Comparison of ENCODE assay signal across 9 cellular contexts in genomic region chr1:244231572-244232315, GRCh38.
A peak's percentile ranks its signal among the peaks of the same experiment; 100 is the strongest.
DNase-seq lines count a peak whose midpoint lies in the region; ATAC-seq lines count a peak whose summit lies in the region.
"Had no signal": no experiment of that assay in that cellular context is flagged by ENCODE, and none has a peak within 500 bp of the region (broad histone marks: within the 10 kb centered on the region; RNA-seq: fewer than 3 reads in every experiment).

No MANE protein-coding gene starts in this region.

- H3K4me3 Mint-ChIP-seq in activated CD4-positive, alpha-beta T cell treated with anti-CD3 and anti-CD28 coated beads for 36 hours: no peak overlapping the region

- H3K9me3 Mint-ChIP-seq in activated CD4-positive, alpha-beta T cell treated with anti-CD3 and anti-CD28 coated beads for 36 hours (ENCODE audit: low read depth): no peaks in the 10 kb centered on the region

- POLR2A ChIA-PET in activated CD4-positive, alpha-beta T cell treated with anti-CD3 and anti-CD28 coated beads for 36 hours (lab: Charles Lee): no interaction called here

- no peak for DNase-seq in activated CD4-positive, alpha-beta T cell treated with anti-CD3 and anti-CD28 coated beads for 36 hours
- DNase-seq in activated CD4-positive, alpha-beta T cell treated with anti-CD3 and anti-CD28 coated beads, Interleukin-2, amount 50 U/mL, for 48 hours: no peak
- DNase-seq in RPMI7951 (ENCODE audit: low read depth) (peak; percentile 45), left cardiac atrium (no peak), NCI-H1048 (lab: John Stamatoyannopoulos, UW) (no peak)
- DNase-seq in effector CD4-positive, alpha-beta T cell: no peak

- no peaks in the 10 kb centered on the region for H3K4me1 Mint-ChIP-seq in activated CD4-positive, alpha-beta T cell treated with anti-CD3 and anti-CD28 coated beads for 36 hours

- H3K9ac ChIP-seq in subcutaneous abdominal adipose tissue (ENCODE audit: low read length in 5 of 5): no peak overlapping the region
- H3K9ac ChIP-seq: BLaER1 treated with 17β-estradiol and CSF1 and Interleukin-3, amounts not matched to agents 10 nM and 100 nM had no signal

- no peaks in the 10 kb centered on the region for H3K36me3 ChIP-seq in subcutaneous abdominal adipose tissue (ENCODE audit: control insufficient read depth in 5 of 5, insufficient read depth in 5 of 5, low read length in 5 of 5)
- H3K36me3 ChIP-seq: BLaER1 treated with 17β-estradiol and CSF1 and Interleukin-3, amounts not matched to agents 10 nM and 100 nM had no signal

- no peaks in the 10 kb centered on the region for H3K9me3 ChIP-seq in subcutaneous abdominal adipose tissue (ENCODE audit: control insufficient read depth in 5 of 5, low read length in 5 of 5)
- H3K9me3 ChIP-seq: BLaER1 treated with 17β-estradiol and CSF1 and Interleukin-3, amounts not matched to agents 10 nM and 100 nM had no signal

- CTCF ChIA-PET in activated CD4-positive, alpha-beta T cell treated with anti-CD3 and anti-CD28 coated beads for 36 hours (lab: Charles Lee): interaction anchor here (0.6 kb wide), 2 partner anchors 155 to 243 kb away, joined by 3 to 8 read pairs; no protein-coding TSS in a partner anchor

- peak; percentile 55 for ATAC-seq in activated CD4-positive, alpha-beta T cell treated with anti-CD3 and anti-CD28 coated beads for 36 hours
- ATAC-seq in left cardiac atrium (peak; percentile 57 to 69), GM21515 (IDR thresholded peaks at IDR 0.05; ENCODE audit: unreplicated experiment) (no peak)

- H3K36me3 Mint-ChIP-seq in activated CD4-positive, alpha-beta T cell treated with anti-CD3 and anti-CD28 coated beads for 36 hours (ENCODE audit: low read depth): no peaks in the 10 kb centered on the region

- peak overlapping the region in 3 of 5 donors; percentile 19 to 38 (median 31) for H3K4me3 ChIP-seq in subcutaneous abdominal adipose tissue (ENCODE audit: low read depth in 1 of 5, low read length in 5 of 5)
- H3K4me3 ChIP-seq: BLaER1 treated with 17β-estradiol and CSF1 and Interleukin-3, amounts not matched to agents 10 nM and 100 nM had no signal

- no peak overlapping the region for H3K27ac Mint-ChIP-seq in activated CD4-positive, alpha-beta T cell treated with anti-CD3 and anti-CD28 coated beads for 36 hours

- H3K27ac ChIP-seq in subcutaneous abdominal adipose tissue (ENCODE audit: low read depth, low read length): no peak overlapping the region
- H3K27ac ChIP-seq: BLaER1 treated with 17β-estradiol and CSF1 and Interleukin-3, amounts not matched to agents 10 nM and 100 nM had no signal

- peaks cover 2% of the 10 kb centered on the region for H3K27me3 Mint-ChIP-seq in activated CD4-positive, alpha-beta T cell treated with anti-CD3 and anti-CD28 coated beads for 36 hours

- H3K4me1 ChIP-seq in subcutaneous abdominal adipose tissue (ENCODE audit: control insufficient read depth in 5 of 5, insufficient read depth in 5 of 5, low read length in 5 of 5): peaks cover 0 to 10% (median 8%) of the 10 kb centered on the region in 5 donors

- intact Hi-C loops in activated CD4-positive, alpha-beta T cell treated with anti-CD3 and anti-CD28 coated beads for 36 hours (cut with DNase I, micrococcal nuclease): no loop called here
- intact Hi-C loops in left cardiac atrium (cut with DNase I): no loop called here

- peaks cover 6 to 11% (median 7%) of the 10 kb centered on the region in 5 donors for H3K27me3 ChIP-seq in subcutaneous abdominal adipose tissue (ENCODE audit: control insufficient read depth in 5 of 5, insufficient read depth in 4 of 5, low read length in 5 of 5)
- H3K27me3 ChIP-seq: BLaER1 treated with 17β-estradiol and CSF1 and Interleukin-3, amounts not matched to agents 10 nM and 100 nM had no signal
